In genomic region chr1:198156745-198157240, GRCh38 we compare ENCODE assay signal across 1 cellular context.
TF ChIP-seq lines count a peak whose summit lies in the region.

Gene NEK7 (plus strand): TSS chr1:198156998. CDS start chr1:198232581, 75,583 bp downstream.

TF ChIP-seq in HepG2, 621 proteins besides CTCF, POLR2A, EP300 and RAD21 (continued from another document and continues in another):
- no peak; a peak in 1 of 4 replicates for TF ChIP-seq REST (IDR thresholded peaks at IDR 0.05; ENCODE audit: borderline replicate concordance in 1 of 2, low read depth in 1 of 2, low read length in 2 of 2)
- TF ChIP-seq MBD4 (IDR thresholded peaks at IDR 0.05; ENCODE audit: borderline replicate concordance, low read length), result no peak
- no peak for TF ChIP-seq MAZ (IDR thresholded peaks at IDR 0.05; ENCODE audit: borderline replicate concordance, low read depth, low read length)
- 0 out of 2 replicates have a peak, but pooled peaks have one; percentile 33 for TF ChIP-seq MAZ (CRISPR knock-in tag; IDR thresholded peaks at IDR 0.05; ENCODE audit: low read depth)
- TF ChIP-seq MXD3 (CRISPR knock-in tag; IDR thresholded peaks at IDR 0.05), result peak; percentile 64; the same call in 1 of the 2 replicates
- peak; percentile 60; the same call in 1 of the 2 replicates for TF ChIP-seq ZNF776 (CRISPR knock-in tag; IDR thresholded peaks at IDR 0.05)
- peak; percentile 73; the same call in 1 of the 2 replicates for TF ChIP-seq SAFB2 (CRISPR knock-in tag; IDR thresholded peaks at IDR 0.05; ENCODE audit: borderline replicate concordance, low read depth)
- TF ChIP-seq HES4 (CRISPR knock-in tag; IDR thresholded peaks at IDR 0.05; ENCODE audit: borderline replicate concordance), result peak; percentile 66; the same call in 1 of the 2 replicates
- peak; percentile 72; the same call in 1 of the 2 replicates for TF ChIP-seq ARID4A (CRISPR knock-in tag; IDR thresholded peaks at IDR 0.05; ENCODE audit: borderline replicate concordance)
- TF ChIP-seq ZNF121 (CRISPR knock-in tag; IDR thresholded peaks at IDR 0.05), result peak; percentile 56; the same call in 1 of the 2 replicates
- TF ChIP-seq ZBED4 (CRISPR knock-in tag; IDR thresholded peaks at IDR 0.05; ENCODE audit: borderline replicate concordance), result 0 out of 2 replicates have a peak, but pooled peaks have one; percentile 13
- TF ChIP-seq STAG1 (CRISPR knock-in tag; IDR thresholded peaks at IDR 0.05), result no peak
- no peak for TF ChIP-seq ARNT (IDR thresholded peaks at IDR 0.05)
- no peak for TF ChIP-seq TRIM24 (CRISPR knock-in tag; IDR thresholded peaks at IDR 0.05)
- TF ChIP-seq NCOA1 (CRISPR knock-in tag; IDR thresholded peaks at IDR 0.05), result 0 out of 2 replicates have a peak, but pooled peaks have one; percentile 17
- TF ChIP-seq ZNF704 (CRISPR knock-in tag; IDR thresholded peaks at IDR 0.05; ENCODE audit: borderline replicate concordance), result no peak
- peak; percentile 53 for TF ChIP-seq AGO1 (IDR thresholded peaks at IDR 0.05; ENCODE audit: low read depth, low read length, poor library complexity, severe bottlenecking)
- TF ChIP-seq ZNF749 (CRISPR knock-in tag; IDR thresholded peaks at IDR 0.05; ENCODE audit: borderline replicate concordance), result no peak
- TF ChIP-seq ZBTB40 (IDR thresholded peaks at IDR 0.05), result no peak
- TF ChIP-seq ZBTB40 (CRISPR knock-in tag; IDR thresholded peaks at IDR 0.05), result peak; percentile 54; the same call in 1 of the 2 replicates
- no peak for TF ChIP-seq MTF2 (CRISPR knock-in tag; IDR thresholded peaks at IDR 0.05; ENCODE audit: borderline replicate concordance)
- TF ChIP-seq RBFOX2 (IDR thresholded peaks at IDR 0.05; ENCODE audit: low read depth, low read length), result peak; percentile 85
